8 cellular contexts compared by ENCODE assay signal in genomic region chrX:48972214-48973164, GRCh38. TPM values are rescaled to one million over a fixed set of nuclear protein-coding genes. Genes with fewer than 3 reads are reported as not detected.
A peak's percentile ranks its signal among the peaks of the same experiment; 100 is the strongest.
DNase-seq lines count a peak whose midpoint lies in the region; ATAC-seq and TF ChIP-seq lines count a peak whose summit lies in the region.

No MANE protein-coding gene starts in this region.

- TF ChIP-seq CTCF in GM20000 (IDR thresholded peaks at IDR 0.05; ENCODE audit: extremely low read depth, missing control alignments) = peak; percentile 32

- no peak for ATAC-seq in GM21447 (IDR thresholded peaks at IDR 0.05; ENCODE audit: unreplicated experiment)

- WGBS in iPS DF 6.9 (ENCODE audit: insufficient coverage, insufficient read length) = 100% methylated on average over 2 of the region's 13 CpGs

- H3K4me3 ChIP-seq in iPS DF 6.9 (ENCODE audit: low read length) = peak overlapping the region; percentile 49; the same call in 1 of the 2 replicates
- H3K4me3 ChIP-seq in skeletal muscle tissue (ENCODE audit: low read length in 3 of 3) = peak overlapping the region; percentile 13 to 38 (median 17)

- peak; percentile 15 for DNase-seq in Ammon's horn (ENCODE audit: low spot score)
- peak; percentile 54 for DNase-seq in GM20000 (ENCODE audit: low spot score)
- DNase-seq in OCI-M1 (lab: John Stamatoyannopoulos, UW) = peak; percentile 74
- peak; percentile 59 for DNase-seq in astrocyte of the hippocampus (ENCODE audit: low read depth, low spot score)
- no peak for DNase-seq in iPS DF 6.9 (ENCODE audit: low read depth, low spot score)
- DNase-seq in activated gamma-delta T cell treated with Interleukin-2 at 50 U/mL for 16 hours = no peak

- no peaks in the 10 kb centered on the region for H3K4me1 ChIP-seq in iPS DF 6.9 (ENCODE audit: control insufficient read depth, insufficient read depth, low read length)
- peaks cover 0 to 5% (median 4%) of the 10 kb centered on the region in 3 donors for H3K4me1 ChIP-seq in skeletal muscle tissue (ENCODE audit: control insufficient read depth in 3 of 3, insufficient read depth in 3 of 3, low read length in 3 of 3)

- H3K9ac ChIP-seq in skeletal muscle tissue (ENCODE audit: low read depth in 1 of 3, low read length in 3 of 3) = peak overlapping the region in 2 of 3 donors; percentile 40 to 50

- H3K9me3 ChIP-seq in iPS DF 6.9 (ENCODE audit: control insufficient read depth, insufficient read depth, low read length) = no peaks in the 10 kb centered on the region
- H3K9me3 ChIP-seq in skeletal muscle tissue (ENCODE audit: control insufficient read depth in 3 of 3, low read length in 3 of 3) = no peaks in the 10 kb centered on the region

- H3K36me3 ChIP-seq in iPS DF 6.9 (ENCODE audit: control insufficient read depth, insufficient read depth, low read length) (peaks cover 13% of the 10 kb centered on the region), skeletal muscle tissue (ENCODE audit: control insufficient read depth in 3 of 3, insufficient read depth in 3 of 3, low read length in 3 of 3) (peaks cover 8 to 16% (median 14%) of the 10 kb centered on the region in 3 donors)

- H3K27me3 ChIP-seq in iPS DF 6.9 (ENCODE audit: control insufficient read depth, insufficient read depth, low read length) (no peaks in the 10 kb centered on the region), skeletal muscle tissue (ENCODE audit: control insufficient read depth in 3 of 3, insufficient read depth in 3 of 3, low read length in 3 of 3) (no peaks in the 10 kb centered on the region)

- H3K27ac ChIP-seq in iPS DF 6.9 (ENCODE audit: low read length) (no peak overlapping the region), skeletal muscle tissue (ENCODE audit: low read depth, low read length) (peak overlapping the region; percentile 30)

RNA-seq across cellular contexts. Expression of gene KCND1, which starts 0.8 kb away (rescaled TPM):
- 0.52 TPM for total RNA-seq in skeletal muscle tissue

RNA-seq across cellular contexts. Expression of gene OTUD5, which starts 15.1 kb away (rescaled TPM):
- total RNA-seq in skeletal muscle tissue = 16.2 TPM

RNA-seq across cellular contexts. Expression of gene GRIPAP1, which starts 29.6 kb away (rescaled TPM):
- total RNA-seq in skeletal muscle tissue = 10.4 TPM

RNA-seq across cellular contexts. Expression of gene PIM2, which starts 53.7 kb away (rescaled TPM):
- 3.1 TPM for total RNA-seq in skeletal muscle tissue

Comparison
In these comparisons a context has a peak if more than half of its experiments do, and no peak if none do; other contexts are left out.
1. DNase-seq: peak in Ammon's horn (single experiment), GM20000 (single experiment), OCI-M1 (single experiment) and astrocyte of the hippocampus (single experiment); none in iPS DF 6.9 (single experiment) and activated gamma-delta T cell treated with Interleukin-2 at 50 U/mL for 16 hours (single experiment).